ENCODE assay signal across 22 cellular contexts in the genomic region with DNA sequence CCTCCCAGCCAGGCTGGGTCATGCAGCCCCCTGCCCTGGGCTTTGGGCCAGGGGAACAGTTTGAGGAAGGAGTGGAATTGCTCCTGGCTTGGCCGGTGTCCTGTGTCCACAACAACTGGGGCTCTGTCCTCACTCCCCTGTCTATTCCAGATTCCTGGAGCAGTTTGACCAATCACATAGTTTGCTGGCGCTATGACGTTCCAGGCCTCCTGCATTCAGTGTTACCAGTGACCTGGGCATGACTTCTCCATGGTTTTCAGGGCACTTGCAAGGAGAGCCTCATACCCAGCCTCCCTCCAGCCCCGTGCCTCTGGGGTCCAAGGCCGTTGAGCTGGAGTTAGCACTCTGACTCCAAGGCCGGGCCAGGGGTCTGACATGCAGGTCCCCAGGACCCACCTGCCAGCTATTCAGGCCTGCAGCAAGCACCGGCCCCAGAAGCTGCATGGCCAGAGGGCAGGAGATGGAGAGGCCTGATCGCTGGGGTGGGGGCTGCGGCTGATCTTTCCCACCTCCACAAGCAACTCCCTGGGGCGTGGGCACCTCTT.
"Had no signal": no experiment of that assay in that cellular context is flagged by ENCODE, and none has a peak within 500 bp of the region (broad histone marks: within the 10 kb centered on the region; RNA-seq: fewer than 3 reads in every experiment).

No MANE protein-coding gene starts in this region.

- H3K4me1 Mint-ChIP-seq: mesothelial cell of epicardium; naive thymus-derived CD4-positive, alpha-beta T cell had no signal

- H3K9me3 Mint-ChIP-seq: mesothelial cell of epicardium; nephron; neural progenitor cell; stimulated activated naive B cell treated with anti-CD40 and anti-IgM and Interleukin-4, amounts not matched to agents 10 μg/mL and 1 μg/mL and 100 μg/mL, for 72 hours; stimulated activated naive CD8-positive, alpha-beta T cell treated with anti-CD3 and anti-CD28 coated beads, Interleukin-15, Interleukin-2, amounts not matched to agents 100 ng/mL and 50 ng/mL, for 24 hours; type B pancreatic cell had no signal

- H3K4me3 ChIP-seq: dorsolateral prefrontal cortex, lung, mucosa of descending colon, neural progenitor cell, ovary, psoas muscle, sigmoid colon, suprapubic skin, tibial artery had no signal

- H3K9me3 ChIP-seq: mucosa of descending colon, ovary, psoas muscle, sigmoid colon, suprapubic skin, tibial artery had no signal

- H3K9ac ChIP-seq: neural progenitor cell had no signal

- H3K27me3 Mint-ChIP-seq: stimulated activated naive B cell treated with anti-CD40 and anti-IgM and Interleukin-4, amounts not matched to agents 10 μg/mL and 1 μg/mL and 100 μg/mL, for 72 hours; stimulated activated naive CD8-positive, alpha-beta T cell treated with anti-CD3 and anti-CD28 coated beads, Interleukin-15, Interleukin-2, amounts not matched to agents 100 ng/mL and 50 ng/mL, for 24 hours; type B pancreatic cell had no signal

- H3K4me1 ChIP-seq: sigmoid colon had no signal

- DNase-seq: dorsolateral prefrontal cortex; effector CD4-positive, alpha-beta T cell; head of caudate nucleus; mesenchymal stem cell; mucosa of descending colon; naive thymus-derived CD4-positive, alpha-beta T cell; nucleus accumbens; ovary; psoas muscle; sigmoid colon; stimulated activated naive B cell treated with anti-CD40 and anti-IgM and Interleukin-4, amounts not matched to agents 10 μg/mL and 1 μg/mL and 100 μg/mL, for 72 hours; tibial artery had no signal

- H3K27ac ChIP-seq: dorsolateral prefrontal cortex, neural progenitor cell, ovary, psoas muscle, sigmoid colon, suprapubic skin had no signal

- ATAC-seq: mucosa of descending colon; naive thymus-derived CD4-positive, alpha-beta T cell; psoas muscle; stimulated activated naive B cell treated with anti-CD40 and anti-IgM and Interleukin-4, amounts not matched to agents 10 μg/mL and 1 μg/mL and 100 μg/mL, for 72 hours had no signal

- H3K36me3 ChIP-seq: neural progenitor cell, ovary, sigmoid colon had no signal

- H2AFZ ChIP-seq: neural progenitor cell had no signal

- H3K27ac Mint-ChIP-seq: mesothelial cell of epicardium; naive thymus-derived CD4-positive, alpha-beta T cell; nephron; neural progenitor cell; stimulated activated naive B cell treated with anti-CD40 and anti-IgM and Interleukin-4, amounts not matched to agents 10 μg/mL and 1 μg/mL and 100 μg/mL, for 72 hours; stimulated activated naive CD8-positive, alpha-beta T cell treated with anti-CD3 and anti-CD28 coated beads, Interleukin-15, Interleukin-2, amounts not matched to agents 100 ng/mL and 50 ng/mL, for 24 hours; type B pancreatic cell had no signal

- H3K36me3 Mint-ChIP-seq: mesothelial cell of epicardium; naive thymus-derived CD4-positive, alpha-beta T cell; neural progenitor cell; stimulated activated naive B cell treated with anti-CD40 and anti-IgM and Interleukin-4, amounts not matched to agents 10 μg/mL and 1 μg/mL and 100 μg/mL, for 72 hours; type B pancreatic cell had no signal

- H3K27me3 ChIP-seq: dorsolateral prefrontal cortex, neural progenitor cell, ovary, sigmoid colon, suprapubic skin, tibial artery had no signal

- FAIRE-seq: colon, frontal cortex, keratinocyte had no signal

- H3K4me3 Mint-ChIP-seq: mesothelial cell of epicardium; naive thymus-derived CD4-positive, alpha-beta T cell; nephron; neural progenitor cell; stimulated activated naive B cell treated with anti-CD40 and anti-IgM and Interleukin-4, amounts not matched to agents 10 μg/mL and 1 μg/mL and 100 μg/mL, for 72 hours; stimulated activated naive CD8-positive, alpha-beta T cell treated with anti-CD3 and anti-CD28 coated beads, Interleukin-15, Interleukin-2, amounts not matched to agents 100 ng/mL and 50 ng/mL, for 24 hours; type B pancreatic cell had no signal

- H3K4me2 ChIP-seq: neural progenitor cell had no signal
